ENCODE assay signal across 7 cellular contexts in genomic region chr9:75265525-75265972, GRCh38.
DNase-seq lines count a peak whose midpoint lies in the region; ATAC-seq and TF ChIP-seq lines count a peak whose summit lies in the region.

No MANE protein-coding gene starts in this region.

- peak; percentile 78 for ATAC-seq in GM21381 (IDR thresholded peaks at IDR 0.05; ENCODE audit: unreplicated experiment)

- H3K4me3 ChIP-seq in SK-N-MC (no peak overlapping the region), astrocyte of the spinal cord (ENCODE audit: low read depth, low read length) (no peak overlapping the region)

- in situ Hi-C loops in astrocyte of the spinal cord (cut with HindIII; ENCODE audit: low sequenced_read_pairs) = no loop called here

- peak; percentile 83 for TF ChIP-seq CTCF in astrocyte of the spinal cord (IDR thresholded peaks at IDR 0.05; ENCODE audit: low read depth, low read length)

- no peak overlapping the region for H3K9ac ChIP-seq in SK-N-MC (ENCODE audit: insufficient read length)

- no peaks in the 10 kb centered on the region for H3K36me3 ChIP-seq in SK-N-MC (ENCODE audit: insufficient read depth, low read length)

- H3K27ac ChIP-seq in SK-N-MC = no peak overlapping the region

- DNase-seq in GDM1 (lab: John Stamatoyannopoulos, UW) = peak; percentile 1
- peak; percentile 42 for DNase-seq in HuH-7 (ENCODE audit: low spot score)
- peak; percentile 44 for DNase-seq in SK-N-MC (ENCODE audit: low read depth, low spot score)
- DNase-seq in astrocyte of the spinal cord (ENCODE audit: low read depth, low spot score) = peak; percentile 48
- DNase-seq in iPS-NIHi11 (ENCODE audit: low spot score) = peak; percentile 63
- peak; percentile 5 to 26 (median 16) for DNase-seq in stimulated activated CD4-positive, alpha-beta T cell treated with anti-CD3 and anti-CD28 coated beads, Interleukin-1b, Interleukin-23, amount 100 ng/mL, for 24 hours (ENCODE audit: low read depth in 4 of 4, low spot score in 1 of 4)

- H3K9me3 ChIP-seq in SK-N-MC (ENCODE audit: low read depth, low read length) = no peaks in the 10 kb centered on the region

Comparison
In these comparisons a context has a peak if more than half of its experiments do, and no peak if none do; other contexts are left out.
1. DNase-seq: peak in every context shown above with its lines; median percentile 63 in iPS-NIHi11; 48 in astrocyte of the spinal cord; 44 in SK-N-MC; 42 in HuH-7; 16 in stimulated activated CD4-positive, alpha-beta T cell treated with anti-CD3 and anti-CD28 coated beads, Interleukin-1b, Interleukin-23, amount 100 ng/mL, for 24 hours; 1 in GDM1.